In the genomic region with DNA sequence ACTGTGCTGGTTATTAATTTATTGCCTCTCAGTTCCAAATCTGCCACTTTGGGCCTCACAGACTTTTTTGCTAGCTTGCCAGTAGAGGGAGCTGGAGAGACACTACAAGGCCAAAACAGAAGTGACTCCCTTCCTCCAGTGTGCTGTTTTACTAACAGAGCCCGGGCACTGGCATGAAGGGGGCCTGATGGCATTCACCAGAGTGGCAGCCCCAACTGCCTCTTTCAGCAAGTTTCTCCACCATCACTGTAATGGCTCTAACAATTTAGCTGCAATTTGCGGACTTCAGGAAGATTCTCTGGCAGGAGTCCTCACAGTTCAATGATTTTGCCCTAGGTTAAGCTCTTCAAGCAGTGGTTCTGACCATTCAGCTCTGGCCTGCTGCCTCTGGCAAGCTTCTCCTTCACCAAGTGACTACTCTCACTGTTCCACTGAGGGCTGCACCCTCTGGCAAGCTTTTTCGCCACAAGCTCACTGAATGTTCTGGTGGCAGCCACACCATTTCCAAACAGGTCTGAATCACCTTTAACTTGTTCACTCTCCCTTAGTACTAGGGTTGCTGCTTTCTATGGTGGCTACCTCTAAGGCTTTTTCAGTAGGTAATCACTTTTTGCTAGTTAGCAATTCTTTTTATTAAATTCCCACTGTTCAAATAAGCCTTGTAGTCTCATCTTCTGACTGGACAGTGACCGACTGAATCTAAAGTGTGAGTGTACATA, we compare ENCODE assay signal across 9 cellular contexts.
DNase-seq lines count a peak whose midpoint lies in the region; ATAC-seq and TF ChIP-seq lines count a peak whose summit lies in the region.
"Had no signal": no experiment of that assay in that cellular context is flagged by ENCODE, and none has a peak within 500 bp of the region (broad histone marks: within the 10 kb centered on the region; RNA-seq: fewer than 3 reads in every experiment).

No MANE protein-coding gene starts in this region.

- in situ Hi-C loops in SK-MEL-5 (cut with HindIII; ENCODE audit: low pct_unique_long_range_greater_than_20kb, low sequenced_read_pairs): no loop called here

- no peaks in the 10 kb centered on the region for H3K9me3 ChIP-seq in sigmoid colon
- H3K9me3 ChIP-seq: BLaER1 had no signal

- DNase-seq in SHP77 (lab: John Stamatoyannopoulos, UW) (peak; percentile 68 to 80), SHP77 treated with DMSO at 0.1 percent for 48 hours (lab: John Stamatoyannopoulos, UW) (no peak), NB4 (ENCODE audit: low read depth) (peak; percentile 74), SK-MEL-5 (ENCODE audit: low read depth, low spot score) (peak; percentile 87), amniotic epithelial cell (ENCODE audit: low read depth) (peak; percentile 72), left ventricle myocardium superior (no peak), sigmoid colon (peak; percentile 69)

- TF ChIP-seq CTCF in NB4 (IDR thresholded peaks at IDR 0.05; ENCODE audit: low read depth, low read length): peak; percentile 86
- peak; percentile 26 to 79 (median 64) for TF ChIP-seq CTCF in sigmoid colon (IDR thresholded peaks at IDR 0.05)

- ATAC-seq in HG02678 (IDR thresholded peaks at IDR 0.05; ENCODE audit: unreplicated experiment): peak; percentile 83
- ATAC-seq in left ventricle myocardium superior: peak; percentile 86

- 43 to 51% methylated on average over 4 of the region's 4 CpGs for WGBS in sigmoid colon, 2 donors

- no peak for TF ChIP-seq POLR2A in NB4 (IDR thresholded peaks at IDR 0.05; ENCODE audit: extremely low read depth, insufficient read length)
- no peak for TF ChIP-seq POLR2A in sigmoid colon (IDR thresholded peaks at IDR 0.05)

- H3K27me3 ChIP-seq in sigmoid colon: no peaks in the 10 kb centered on the region
- H3K27me3 ChIP-seq: BLaER1 had no signal

- intact Hi-C loops in left ventricle myocardium superior (cut with micrococcal nuclease) (no loop called here), sigmoid colon (cut with DNase I) (loop anchor here (2.0 to 5.0 kb wide), 2 partner anchors 125 to 201 kb away; a partner anchor contains a TSS)

- H3K4me3 ChIP-seq in NB4 (ENCODE audit: low read depth, low read length) (no peak overlapping the region), sigmoid colon (no peak overlapping the region)
- H3K4me3 ChIP-seq: BLaER1 had no signal

- H3K36me3 ChIP-seq in sigmoid colon: no peaks in the 10 kb centered on the region
- H3K36me3 ChIP-seq: BLaER1 had no signal

- H3K4me1 ChIP-seq in sigmoid colon: peaks cover 0 to 6% (median 4%) of the 10 kb centered on the region in 4 donors
- H3K4me1 ChIP-seq: BLaER1 had no signal

- peak overlapping the region in 2 of 4 donors; percentile 13 to 16 for H3K27ac ChIP-seq in sigmoid colon
- H3K27ac ChIP-seq: BLaER1 had no signal

- TF ChIP-seq EP300 in sigmoid colon (IDR thresholded peaks at IDR 0.05): no peak

Comparison
In these comparisons a context has a peak if more than half of its experiments do, and no peak if none do; other contexts are left out.
1. DNase-seq: peak in SHP77 (2 of 2), NB4 (single experiment), SK-MEL-5 (single experiment), amniotic epithelial cell (single experiment) and sigmoid colon (single experiment); none in SHP77 treated with DMSO at 0.1 percent for 48 hours (single experiment) and left ventricle myocardium superior (single experiment).